22 cellular contexts compared by ENCODE assay signal in the genomic region with DNA sequence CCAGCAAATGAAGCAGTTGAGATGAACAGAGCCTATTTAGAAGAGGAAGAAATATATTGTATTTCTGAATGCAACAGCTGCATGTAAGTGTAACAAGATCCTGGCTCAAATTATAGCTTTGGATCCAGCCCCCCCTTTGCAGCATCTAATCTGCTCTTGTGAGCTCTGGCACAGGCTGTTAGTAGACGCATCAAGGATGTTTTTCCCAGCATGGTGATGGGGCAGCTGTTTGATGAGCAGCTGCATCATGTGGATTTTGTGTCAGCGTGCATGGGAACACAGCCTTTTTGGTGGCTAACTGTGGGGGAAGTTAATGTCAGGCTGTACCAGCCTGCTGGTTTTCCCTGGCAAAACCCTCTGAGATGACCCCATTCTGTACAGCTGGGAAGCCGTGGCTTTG.
DNase-seq lines count a peak whose midpoint lies in the region; ATAC-seq, FAIRE-seq and TF ChIP-seq lines count a peak whose summit lies in the region.
"Had no signal": no experiment of that assay in that cellular context is flagged by ENCODE, and none has a peak within 500 bp of the region (broad histone marks: within the 10 kb centered on the region; RNA-seq: fewer than 3 reads in every experiment).

No MANE protein-coding gene starts in this region.

- ATAC-seq in pancreas (no peak), heart left ventricle (no peak)
- ATAC-seq: activated T-cell treated with anti-CD3 and anti-CD28 coated beads, Interleukin-2, amount 50 U/mL, for 4 hours; natural killer cell treated with Interleukin-12 subunit alpha and Interleukin-12 subunit beta and Interleukin-15 and Interleukin-18, amount 100 ng/mL, for 72 hours; T-helper 17 cell had no signal

- H3F3A ChIP-seq in smooth muscle cell (ENCODE audit: low read depth), result no peaks in the 10 kb centered on the region

- 45 to 57% methylated on average over 3 of the region's 3 CpGs for WGBS in pancreas, 2 donors
- 84% methylated on average over 3 of the region's 3 CpGs for WGBS in smooth muscle cell (ENCODE audit: low lambda C conversion rate)
- WGBS in heart left ventricle, 4 donors, result 51 to 67% (median 56%) methylated on average over 3 of the region's 3 CpGs

- H3K27ac ChIP-seq in pancreas, result no peak overlapping the region
- no peak overlapping the region for H3K27ac ChIP-seq in smooth muscle cell (ENCODE audit: low read depth)
- no peak overlapping the region for H3K27ac ChIP-seq in heart left ventricle
- H3K27ac ChIP-seq: PC-9, SJSA1, spleen, VCaP had no signal

- no peak for TF ChIP-seq CTCF in pancreas (IDR thresholded peaks at IDR 0.05)
- no peak for TF ChIP-seq CTCF in smooth muscle cell (IDR thresholded peaks at IDR 0.05; ENCODE audit: borderline replicate concordance, insufficient read depth, poor library complexity, severe bottlenecking)
- TF ChIP-seq CTCF in heart left ventricle (IDR thresholded peaks at IDR 0.05), result no peak

- H2AFZ ChIP-seq in smooth muscle cell (ENCODE audit: low read depth), result no peak overlapping the region
- H2AFZ ChIP-seq: PC-9 had no signal

- TF ChIP-seq POLR2A in heart left ventricle (IDR thresholded peaks at IDR 0.05), result no peak

- H3K36me3 ChIP-seq in pancreas (no peaks in the 10 kb centered on the region), smooth muscle cell (ENCODE audit: low read depth) (no peaks in the 10 kb centered on the region), heart left ventricle (no peaks in the 10 kb centered on the region)
- H3K36me3 ChIP-seq: SJSA1, spleen had no signal

- no peak for FAIRE-seq in pancreas (lab: Jason Lieb, UNC)
- FAIRE-seq: endometrium, keratinocyte had no signal

- H3K9me3 ChIP-seq in pancreas (no peaks in the 10 kb centered on the region), smooth muscle cell (replicated peaks; ENCODE audit: low read depth) (no peaks in the 10 kb centered on the region), heart left ventricle (peaks cover 0 to 15% (median under 1%) of the 10 kb centered on the region in 12 donors)
- H3K9me3 ChIP-seq: SJSA1 had no signal

- H3K27me3 ChIP-seq in pancreas (peaks cover 0 to 7% (median 0%) of the 10 kb centered on the region in 4 donors), smooth muscle cell (ENCODE audit: low read depth) (no peaks in the 10 kb centered on the region), heart left ventricle (no peaks in the 10 kb centered on the region)

- no peaks in the 10 kb centered on the region for H3K4me1 ChIP-seq in pancreas
- no peaks in the 10 kb centered on the region for H3K4me1 ChIP-seq in smooth muscle cell (ENCODE audit: low read depth)
- H3K4me1 ChIP-seq in heart left ventricle, result no peaks in the 10 kb centered on the region
- H3K4me1 ChIP-seq: SJSA1, spleen had no signal

- peak; percentile 38 for DNase-seq in NCI-H2081 treated with DMSO at 0.1 percent for 48 hours (lab: John Stamatoyannopoulos, UW)
- peak; percentile 80 for DNase-seq in NCI-H748 (lab: John Stamatoyannopoulos, UW; ENCODE audit: unreplicated experiment)
- peak; percentile 49 to 97 (median 88) for DNase-seq in head of caudate nucleus
- DNase-seq in putamen (ENCODE audit: low spot score), result peak; percentile 99
- DNase-seq in pancreas, result no peak
- no peak for DNase-seq in smooth muscle cell (lab: John Stamatoyannopoulos, UW; ENCODE audit: unreplicated experiment)
- DNase-seq in heart left ventricle, result no peak
- DNase-seq in activated CD4-positive, CD25-positive, alpha-beta regulatory T cell treated with anti-CD3 and anti-CD28 coated beads, Interleukin-2, amount 50 U/mL, for 72 hours, result no peak
- DNase-seq: activated CD4-positive, alpha-beta memory T cell treated with anti-CD3 and anti-CD28 coated beads, Interleukin-2, amount 10 ng/mL, durations not matched to agents 7 days and 5 days; activated T-cell treated with anti-CD3 and anti-CD28 coated beads, Interleukin-2, amount 50 U/mL, for 4 hours; H7; mesenchymal stem cell; NCI-H774; PC-9; spleen; stimulated activated CD4-positive, alpha-beta T cell treated with anti-CD3 and anti-CD28 coated beads, Interleukin-4, amount 100 ng/mL, for 4 hours; T-helper 17 cell had no signal

- H4K20me1 ChIP-seq in smooth muscle cell (ENCODE audit: low read depth), result no peaks in the 10 kb centered on the region

- intact Hi-C loops in head of caudate nucleus (cut with DNase I), result no loop called here
- intact Hi-C loops in pancreas (cut with DNase I), result no loop called here
- intact Hi-C loops in heart left ventricle (cut with DNase I), result no loop called here

- H3K9ac ChIP-seq in smooth muscle cell (ENCODE audit: low read depth), result no peak overlapping the region

- H3K4me3 ChIP-seq in pancreas (no peak overlapping the region), smooth muscle cell (no peak overlapping the region), heart left ventricle (no peak overlapping the region)
- H3K4me3 ChIP-seq: PC-9, SJSA1, spleen had no signal

- no peak overlapping the region for H3K4me2 ChIP-seq in smooth muscle cell
- H3K4me2 ChIP-seq: PC-9 had no signal

- no peaks in the 10 kb centered on the region for H3K79me2 ChIP-seq in smooth muscle cell (ENCODE audit: low read depth)

Comparison
In these comparisons a context has a peak if more than half of its experiments do, and no peak if none do; other contexts are left out.
1. DNase-seq: peak in NCI-H2081 treated with DMSO at 0.1 percent for 48 hours (single experiment), NCI-H748 (single experiment), head of caudate nucleus (42 of 42) and putamen (single experiment); none in pancreas (0 of 6), smooth muscle cell (single experiment), heart left ventricle (0 of 5) and activated CD4-positive, CD25-positive, alpha-beta regulatory T cell treated with anti-CD3 and anti-CD28 coated beads, Interleukin-2, amount 50 U/mL, for 72 hours (single experiment).